In genomic region chr19:2494447-2495129, GRCh38 we compare ENCODE assay signal across 8 cellular contexts. TPM values are rescaled to one million over a fixed set of nuclear protein-coding genes. Genes with fewer than 3 reads are reported as not detected.
DNase-seq lines count a peak whose midpoint lies in the region; ATAC-seq, FAIRE-seq and TF ChIP-seq lines count a peak whose summit lies in the region.

No MANE protein-coding gene starts in this region.

- peak overlapping the region; percentile 65 for H3K27ac Mint-ChIP-seq in activated CD4-positive, alpha-beta memory T cell treated with anti-CD3 and anti-CD28 coated beads, Interleukin-2, amount 10 ng/mL, durations not matched to agents 7 days and 5 days

- H3K27me3 ChIP-seq in lower lobe of right lung (ENCODE audit: low read depth): peaks cover 3% of the 10 kb centered on the region

- POLR2A ChIA-PET in activated CD4-positive, alpha-beta memory T cell treated with anti-CD3 and anti-CD28 coated beads, Interleukin-2, amount 10 ng/mL, durations not matched to agents 7 days and 5 days (lab: Charles Lee): interaction anchor here (0.8 to 8.8 kb wide), 11 partner anchors 9 to 126 kb away, joined by 3 to 127 read pairs (median 4); partner anchors contain the start of gene GADD45B

- H3K27ac ChIP-seq in lower lobe of right lung: peak overlapping the region; percentile 90

- H3K4me3 ChIP-seq in GM08714 (ENCODE audit: low read length) (peak overlapping the region; percentile 65; the same call in 1 of the 2 replicates), lower lobe of right lung (peak overlapping the region; percentile 60)

- peaks cover 45% of the 10 kb centered on the region for H3K4me1 Mint-ChIP-seq in activated CD4-positive, alpha-beta memory T cell treated with anti-CD3 and anti-CD28 coated beads, Interleukin-2, amount 10 ng/mL, durations not matched to agents 7 days and 5 days

- H3K9me3 ChIP-seq in lower lobe of right lung: no peaks in the 10 kb centered on the region

- H3K27me3 Mint-ChIP-seq in activated CD4-positive, alpha-beta memory T cell treated with anti-CD3 and anti-CD28 coated beads, Interleukin-2, amount 10 ng/mL, durations not matched to agents 7 days and 5 days: peaks cover 38% of the 10 kb centered on the region

- no peaks in the 10 kb centered on the region for H3K36me3 Mint-ChIP-seq in activated CD4-positive, alpha-beta memory T cell treated with anti-CD3 and anti-CD28 coated beads, Interleukin-2, amount 10 ng/mL, durations not matched to agents 7 days and 5 days (ENCODE audit: low read depth)

- DNase-seq in LHCN-M2 (ENCODE audit: low read depth) (peak; percentile 38), lower lobe of right lung (peak; percentile 83), HTR-8/SVneo (ENCODE audit: insufficient read length, low spot score) (no peak)
- peak; percentile 69 for DNase-seq in activated CD4-positive, alpha-beta memory T cell treated with anti-CD3 and anti-CD28 coated beads, Interleukin-2, amount 10 ng/mL, durations not matched to agents 7 days and 5 days
- peak; percentile 59 for DNase-seq in effector CD4-positive, alpha-beta T cell
- peak; percentile 29 to 43 for DNase-seq in stimulated activated CD8-positive, alpha-beta memory T cell treated with anti-CD3 and anti-CD28 coated beads, Interleukin-4, amount 100 ng/mL, for 1 hour (ENCODE audit: low read depth in 2 of 2, low spot score in 1 of 2)

- H3K4me1 ChIP-seq in lower lobe of right lung: peaks cover 49% of the 10 kb centered on the region

- FAIRE-seq in HTR-8/SVneo (lab: Jason Lieb, UNC): no peak

- H3K9me3 Mint-ChIP-seq in activated CD4-positive, alpha-beta memory T cell treated with anti-CD3 and anti-CD28 coated beads, Interleukin-2, amount 10 ng/mL, durations not matched to agents 7 days and 5 days: no peaks in the 10 kb centered on the region

- ATAC-seq in lower lobe of right lung (peak; percentile 70 to 79), HG03460 (IDR thresholded peaks at IDR 0.05; ENCODE audit: unreplicated experiment) (no peak)

- TF ChIP-seq CTCF in lower lobe of right lung (IDR thresholded peaks at IDR 0.05): no peak

- no peaks in the 10 kb centered on the region for H3K36me3 ChIP-seq in lower lobe of right lung

- CTCF ChIA-PET in activated CD4-positive, alpha-beta memory T cell treated with anti-CD3 and anti-CD28 coated beads, Interleukin-2, amount 10 ng/mL, durations not matched to agents 7 days and 5 days (lab: Charles Lee): interaction anchor here (0.6 to 2.4 kb wide), 4 partner anchors 10 to 428 kb away, joined by 3 to 8 read pairs (median 6); partner anchors contain the start of gene GADD45B

- H3K4me3 Mint-ChIP-seq in activated CD4-positive, alpha-beta memory T cell treated with anti-CD3 and anti-CD28 coated beads, Interleukin-2, amount 10 ng/mL, durations not matched to agents 7 days and 5 days: peak overlapping the region; percentile 73

- intact Hi-C loops in lower lobe of right lung (cut with DNase I): no loop called here

RNA-seq across cellular contexts. Expression of gene GADD45B, which starts 18.7 kb away (rescaled TPM):
- total RNA-seq in LHCN-M2 (2014; rRNA removed) (42.6 and 49.8 TPM in 2 replicates), lower lobe of right lung (89.9 TPM)
- polyA plus RNA-seq in LHCN-M2 (2012): 134 TPM
- 10 to 100 TPM; 52.2 to 54.3 TPM for total RNA-seq in activated CD4-positive, alpha-beta memory T cell treated with anti-CD3 and anti-CD28 coated beads, Interleukin-2, amount 10 ng/mL, durations not matched to agents 7 days and 5 days

RNA-seq across cellular contexts. Expression of gene LMNB2, which starts 37.8 kb away (rescaled TPM):
- total RNA-seq in LHCN-M2 (2014; rRNA removed) (261 TPM in 2 replicates), lower lobe of right lung (20.9 TPM)
- polyA plus RNA-seq in LHCN-M2 (2012): 93.5 TPM
- 10 to 100 TPM; 92.9 to 96.6 TPM for total RNA-seq in activated CD4-positive, alpha-beta memory T cell treated with anti-CD3 and anti-CD28 coated beads, Interleukin-2, amount 10 ng/mL, durations not matched to agents 7 days and 5 days
